ENCODE assay signal across 7 cellular contexts in genomic region chr1:202966006-202966904, GRCh38. TPM values are rescaled to one million over a fixed set of nuclear protein-coding genes. Genes with fewer than 3 reads are reported as not detected.
DNase-seq lines count a peak whose midpoint lies in the region; ATAC-seq lines count a peak whose summit lies in the region.

No MANE protein-coding gene starts in this region.

- intact Hi-C loops in activated T-helper 1 cell treated with anti-CD3 and anti-CD28 coated beads, Interleukin-12 subunit alpha, Interleukin-12 subunit beta, Interleukin-2, Interleukin-4 antibody, amounts not matched to agents 30 ng/mL and 10 ng/mL and 1 ng/mL, durations not matched to agents 14 hours and 24 hours and 36 hours (cut with micrococcal nuclease): no loop called here
- intact Hi-C loops in right cardiac atrium (cut with DNase I): no loop called here

- H3K4me3 ChIP-seq in right cardiac atrium (ENCODE audit: low read length): peak overlapping the region; percentile 62
- peak overlapping the region; percentile 49 to 93 (median 82) for H3K4me3 ChIP-seq in skin epidermis

- peaks cover 3% of the 10 kb centered on the region for H3K4me1 ChIP-seq in right cardiac atrium (ENCODE audit: control insufficient read depth, insufficient read depth, low read length)

- peaks cover 14% of the 10 kb centered on the region for H3K36me3 Mint-ChIP-seq in activated T-helper 1 cell treated with anti-CD3 and anti-CD28 coated beads, Interleukin-12 subunit alpha, Interleukin-12 subunit beta, Interleukin-2, Interleukin-4 antibody, amounts not matched to agents 30 ng/mL and 10 ng/mL and 1 ng/mL, durations not matched to agents 14 hours and 24 hours and 36 hours (ENCODE audit: low read depth)

- H3K27me3 ChIP-seq in right cardiac atrium (ENCODE audit: control insufficient read depth, insufficient read depth): no peaks in the 10 kb centered on the region

- no peaks in the 10 kb centered on the region for H3K9me3 ChIP-seq in right cardiac atrium (ENCODE audit: control insufficient read depth, low read length)

- H3K27ac ChIP-seq in right cardiac atrium (ENCODE audit: low read length): peak overlapping the region; percentile 87
- peak overlapping the region; percentile 60 to 96 (median 91) for H3K27ac ChIP-seq in skin epidermis

- peaks cover 3% of the 10 kb centered on the region for H3K27me3 Mint-ChIP-seq in activated T-helper 1 cell treated with anti-CD3 and anti-CD28 coated beads, Interleukin-12 subunit alpha, Interleukin-12 subunit beta, Interleukin-2, Interleukin-4 antibody, amounts not matched to agents 30 ng/mL and 10 ng/mL and 1 ng/mL, durations not matched to agents 14 hours and 24 hours and 36 hours (ENCODE audit: insufficient read depth)

- peak; percentile 14 for ATAC-seq in HG02763 (IDR thresholded peaks at IDR 0.05; ENCODE audit: unreplicated experiment)
- ATAC-seq in right cardiac atrium: peak; percentile 58 to 64
- ATAC-seq in GM19397 (IDR thresholded peaks at IDR 0.05; ENCODE audit: unreplicated experiment): no peak
- no peak for ATAC-seq in GM21526 (IDR thresholded peaks at IDR 0.05; ENCODE audit: low FRiP score, unreplicated experiment)

- peak overlapping the region; percentile 87 for H3K4me3 Mint-ChIP-seq in activated T-helper 1 cell treated with anti-CD3 and anti-CD28 coated beads, Interleukin-12 subunit alpha, Interleukin-12 subunit beta, Interleukin-2, Interleukin-4 antibody, amounts not matched to agents 30 ng/mL and 10 ng/mL and 1 ng/mL, durations not matched to agents 14 hours and 24 hours and 36 hours

- no peak for DNase-seq in activated T-helper 1 cell treated with anti-CD3 and anti-CD28 coated beads, Interleukin-12 subunit alpha, Interleukin-12 subunit beta, Interleukin-2, Interleukin-4 antibody, amounts not matched to agents 30 ng/mL and 10 ng/mL and 1 ng/mL, durations not matched to agents 14 hours and 24 hours and 36 hours (ENCODE audit: low spot score)
- no peak for DNase-seq in right cardiac atrium
- DNase-seq in activated effector memory CD4-positive, alpha-beta T cell treated with anti-CD3 and anti-CD28 coated beads, Interleukin-2, amount 50 U/mL, for 16 hours: no peak

- no peaks in the 10 kb centered on the region for H3K9me3 Mint-ChIP-seq in activated T-helper 1 cell treated with anti-CD3 and anti-CD28 coated beads, Interleukin-12 subunit alpha, Interleukin-12 subunit beta, Interleukin-2, Interleukin-4 antibody, amounts not matched to agents 30 ng/mL and 10 ng/mL and 1 ng/mL, durations not matched to agents 14 hours and 24 hours and 36 hours

- 38% methylated on average over 18 of the region's 18 CpGs for WGBS in right cardiac atrium

- H3K27ac Mint-ChIP-seq in activated T-helper 1 cell treated with anti-CD3 and anti-CD28 coated beads, Interleukin-12 subunit alpha, Interleukin-12 subunit beta, Interleukin-2, Interleukin-4 antibody, amounts not matched to agents 30 ng/mL and 10 ng/mL and 1 ng/mL, durations not matched to agents 14 hours and 24 hours and 36 hours: peak overlapping the region; percentile 37

- peaks cover 35% of the 10 kb centered on the region for H3K4me1 Mint-ChIP-seq in activated T-helper 1 cell treated with anti-CD3 and anti-CD28 coated beads, Interleukin-12 subunit alpha, Interleukin-12 subunit beta, Interleukin-2, Interleukin-4 antibody, amounts not matched to agents 30 ng/mL and 10 ng/mL and 1 ng/mL, durations not matched to agents 14 hours and 24 hours and 36 hours (ENCODE audit: low read depth)

RNA-seq across cellular contexts. Expression of gene CYB5R1, which starts 0.8 kb away (rescaled TPM):
- 21.5 and 21.7 TPM in 2 replicates for total RNA-seq in activated T-helper 1 cell treated with anti-CD3 and anti-CD28 coated beads, Interleukin-12 subunit alpha, Interleukin-12 subunit beta, Interleukin-2, Interleukin-4 antibody, amounts not matched to agents 30 ng/mL and 10 ng/mL and 1 ng/mL, durations not matched to agents 14 hours and 24 hours and 36 hours
- total RNA-seq in right cardiac atrium: 10 to 100 TPM; 64.8 to 91.3 (median 78.1) TPM
- 78.0 TPM for polyA plus RNA-seq in right cardiac atrium

RNA-seq across cellular contexts. Expression of gene ADIPOR1, which starts 8.1 kb away (rescaled TPM):
- total RNA-seq in activated T-helper 1 cell treated with anti-CD3 and anti-CD28 coated beads, Interleukin-12 subunit alpha, Interleukin-12 subunit beta, Interleukin-2, Interleukin-4 antibody, amounts not matched to agents 30 ng/mL and 10 ng/mL and 1 ng/mL, durations not matched to agents 14 hours and 24 hours and 36 hours: 88.7 and 93.3 TPM in 2 replicates
- total RNA-seq in right cardiac atrium: 10 to 100 TPM; 85.6 to 100.0 (median 95.3) TPM
- polyA plus RNA-seq in right cardiac atrium: 75.1 TPM

RNA-seq across cellular contexts. Expression of gene KLHL12, which starts 39.2 kb away (rescaled TPM):
- total RNA-seq in activated T-helper 1 cell treated with anti-CD3 and anti-CD28 coated beads, Interleukin-12 subunit alpha, Interleukin-12 subunit beta, Interleukin-2, Interleukin-4 antibody, amounts not matched to agents 30 ng/mL and 10 ng/mL and 1 ng/mL, durations not matched to agents 14 hours and 24 hours and 36 hours: 24.9 and 25.5 TPM in 2 replicates
- total RNA-seq in right cardiac atrium: 10 to 100 TPM; 16.8 to 21.4 (median 20.1) TPM
- 10.8 TPM for polyA plus RNA-seq in right cardiac atrium

RNA-seq across cellular contexts. Expression of gene TMEM183A, which starts 40.9 kb away (rescaled TPM):
- total RNA-seq in activated T-helper 1 cell treated with anti-CD3 and anti-CD28 coated beads, Interleukin-12 subunit alpha, Interleukin-12 subunit beta, Interleukin-2, Interleukin-4 antibody, amounts not matched to agents 30 ng/mL and 10 ng/mL and 1 ng/mL, durations not matched to agents 14 hours and 24 hours and 36 hours: 69.9 and 83.6 TPM in 2 replicates
- total RNA-seq in right cardiac atrium: 10 to 100 TPM; 25.9 to 35.8 (median 28.1) TPM
- 16.0 TPM for polyA plus RNA-seq in right cardiac atrium

Comparison
In these comparisons a context has a peak if more than half of its experiments do, and no peak if none do; other contexts are left out.
1. ATAC-seq: peak in HG02763 (single experiment) and right cardiac atrium (2 of 2); none in GM19397 (single experiment) and GM21526 (single experiment).